In genomic region chr19:51094696-51095279, GRCh38 we compare ENCODE assay signal across 8 cellular contexts. TPM values are rescaled to one million over a fixed set of nuclear protein-coding genes. Genes with fewer than 3 reads are reported as not detected.
DNase-seq lines count a peak whose midpoint lies in the region; ATAC-seq and TF ChIP-seq lines count a peak whose summit lies in the region.

No MANE protein-coding gene starts in this region.

- no peak overlapping the region for H3K27ac Mint-ChIP-seq in effector memory CD8-positive, alpha-beta T cell
- no peak overlapping the region for H3K27ac Mint-ChIP-seq in activated T-helper 17 cell treated with anti-CD3 and anti-CD28 coated beads, Interleukin-2, amount 50 U/mL, for 72 hours

- H3K4me1 ChIP-seq in BE2C (no peaks in the 10 kb centered on the region), ovary (ENCODE audit: insufficient read depth) (peaks cover 7% of the 10 kb centered on the region)

- H3K9me3 ChIP-seq in BE2C = no peaks in the 10 kb centered on the region
- H3K9me3 ChIP-seq in ovary = no peaks in the 10 kb centered on the region

- no peak for TF ChIP-seq EP300 in ovary (IDR thresholded peaks at IDR 0.05)

- in situ Hi-C loops in G401 (cut with HindIII; ENCODE audit: low sequenced_read_pairs) = no loop called here

- no peak overlapping the region for H3K27ac ChIP-seq in RWPE1
- no peak overlapping the region for H3K27ac ChIP-seq in ovary

- H3K36me3 ChIP-seq in BE2C (no peaks in the 10 kb centered on the region; the same call in 1 of the 2 replicates), ovary (no peaks in the 10 kb centered on the region)

- CTCF ChIA-PET in RWPE1 (lab: Yijun Ruan, JAX) = interaction anchor here (0.6 to 4.5 kb wide), 9 partner anchors 17 to 370 kb away, joined by 3 to 64 read pairs (median 5); partner anchors contain the start of genes KLK10 and KLK5

- no peak for TF ChIP-seq POLR2A in ovary (IDR thresholded peaks at IDR 0.05)

- no peaks in the 10 kb centered on the region for H3K27me3 Mint-ChIP-seq in effector memory CD8-positive, alpha-beta T cell
- H3K27me3 Mint-ChIP-seq in activated T-helper 17 cell treated with anti-CD3 and anti-CD28 coated beads, Interleukin-2, amount 50 U/mL, for 72 hours = no peaks in the 10 kb centered on the region

- DNase-seq in BE2C (peak; percentile 63), RWPE1 (ENCODE audit: low spot score) (peak; percentile 57), ovary (peak in 4 of 5 donors; percentile 45 to 65 (median 53)), NCI-H226 (no peak), G401 (ENCODE audit: low spot score) (no peak)
- peak in 2 of 3 experiments; percentile 17 to 18 for DNase-seq in effector memory CD8-positive, alpha-beta T cell

- H3K4me3 ChIP-seq in BE2C (ENCODE audit: low read depth, low read length) (no peak overlapping the region), ovary (no peak overlapping the region)

- ATAC-seq in effector memory CD8-positive, alpha-beta T cell (replicated peaks) = no peak
- ATAC-seq in activated T-helper 17 cell treated with anti-CD3 and anti-CD28 coated beads, Interleukin-2, amount 50 U/mL, for 72 hours (replicated peaks) = no peak

- H3K4me1 Mint-ChIP-seq in effector memory CD8-positive, alpha-beta T cell (ENCODE audit: low read depth in 2 of 2) = peaks cover 13 to 19% of the 10 kb centered on the region in 2 donors
- H3K4me1 Mint-ChIP-seq in activated T-helper 17 cell treated with anti-CD3 and anti-CD28 coated beads, Interleukin-2, amount 50 U/mL, for 72 hours = peaks cover 21% of the 10 kb centered on the region

- peaks cover 2% of the 10 kb centered on the region for H3K36me3 Mint-ChIP-seq in effector memory CD8-positive, alpha-beta T cell (ENCODE audit: insufficient read depth)
- H3K36me3 Mint-ChIP-seq in activated T-helper 17 cell treated with anti-CD3 and anti-CD28 coated beads, Interleukin-2, amount 50 U/mL, for 72 hours (ENCODE audit: low read depth) = peaks cover 18% of the 10 kb centered on the region

- no peaks in the 10 kb centered on the region; the same call in 1 of the 2 replicates for H3K27me3 ChIP-seq in BE2C
- H3K27me3 ChIP-seq in ovary = no peaks in the 10 kb centered on the region

- H3K4me3 Mint-ChIP-seq in effector memory CD8-positive, alpha-beta T cell = no peak overlapping the region
- H3K4me3 Mint-ChIP-seq in activated T-helper 17 cell treated with anti-CD3 and anti-CD28 coated beads, Interleukin-2, amount 50 U/mL, for 72 hours = no peak overlapping the region

- TF ChIP-seq CTCF in BE2C (IDR thresholded peaks at IDR 0.05; ENCODE audit: low read depth, low read length) (peak; percentile 72), GM12874 (IDR thresholded peaks at IDR 0.05; ENCODE audit: insufficient read depth, low read depth, low read length) (peak; percentile 76), RWPE1 (conservative IDR thresholded peaks at IDR 0.05; ENCODE audit: low read depth) (peak; percentile 69), ovary (IDR thresholded peaks at IDR 0.05) (peak; percentile 24 to 49 (median 48))

- intact Hi-C loops in ovary (cut with DNase I) = loop anchor here in 2 of 4 donors (5.0 to 10.0 kb wide), 4 partner anchors 72 to 167 kb away; no protein-coding TSS in a partner anchor

- 20 to 22% (median 21%) methylated on average over 15 of the region's 15 CpGs for WGBS in ovary, 3 donors

- POLR2A ChIA-PET in RWPE1 (lab: Yijun Ruan, JAX; ENCODE audit: low non-redundant PET) = no interaction called here

- H3K9me3 Mint-ChIP-seq in effector memory CD8-positive, alpha-beta T cell = no peaks in the 10 kb centered on the region
- H3K9me3 Mint-ChIP-seq in activated T-helper 17 cell treated with anti-CD3 and anti-CD28 coated beads, Interleukin-2, amount 50 U/mL, for 72 hours = no peaks in the 10 kb centered on the region

RNA-seq across cellular contexts. Expression of gene KLK14, which starts 12.1 kb away (rescaled TPM):
- polyA plus RNA-seq in BE2C (2012; ENCODE audit: insufficient read depth, insufficient read length, low read depth) = not detected
- total RNA-seq in ovary = 1 to 10 TPM in 1 of 7 donors, under 1 TPM in 2, not detected in 4; 0.30 to 1.5 (median 0.34) TPM
- under 1 TPM in 1 of 2 donors, not detected in 1; 0.10 TPM for polyA plus RNA-seq in ovary
- total RNA-seq in G401 (2014; rRNA removed; shearing (Covaris generic)) = not detected in 2 replicates
- total RNA-seq in activated T-helper 17 cell treated with anti-CD3 and anti-CD28 coated beads, Interleukin-2, amount 50 U/mL, for 72 hours = under 1 TPM; 0.26 to 0.77 TPM

RNA-seq across cellular contexts. Expression of gene CTU1, which starts 13.4 kb away (rescaled TPM):
- 25.4 TPM for polyA plus RNA-seq in BE2C (2012; ENCODE audit: insufficient read depth, insufficient read length, low read depth)
- total RNA-seq in ovary = 10 to 100 TPM in 6 of 7 donors, 1 to 10 TPM in 1; 10.0 to 17.2 (median 13.2) TPM
- 1 to 10 TPM; 1.1 to 3.6 TPM for polyA plus RNA-seq in ovary
- total RNA-seq in G401 (2014; rRNA removed; shearing (Covaris generic)) = 10.1 and 16.8 TPM in 2 replicates
- 1 to 10 TPM; 7.0 to 9.7 TPM for total RNA-seq in activated T-helper 17 cell treated with anti-CD3 and anti-CD28 coated beads, Interleukin-2, amount 50 U/mL, for 72 hours

RNA-seq across cellular contexts. Expression of gene KLK13, which starts 29.9 kb away (rescaled TPM):
- polyA plus RNA-seq in BE2C (2012; ENCODE audit: insufficient read depth, insufficient read length, low read depth) = not detected
- under 1 TPM in 3 of 7 donors, not detected in 4; 0.50 to 0.77 (median 0.69) TPM for total RNA-seq in ovary
- polyA plus RNA-seq in ovary = 1 to 10 TPM in 1 of 2 donors, under 1 TPM in 1; 0.33 to 1.2 TPM
- total RNA-seq in G401 (2014; rRNA removed; shearing (Covaris generic)) = not detected in 2 replicates
- total RNA-seq in activated T-helper 17 cell treated with anti-CD3 and anti-CD28 coated beads, Interleukin-2, amount 50 U/mL, for 72 hours = not detected

RNA-seq across cellular contexts. Expression of gene SIGLEC9, which starts 29.9 kb away (rescaled TPM):
- polyA plus RNA-seq in BE2C (2012; ENCODE audit: insufficient read depth, insufficient read length, low read depth) = not detected
- 10 to 100 TPM in 1 of 7 donors, 1 to 10 TPM in 6; 1.7 to 10.4 (median 3.1) TPM for total RNA-seq in ovary
- 1 to 10 TPM; 2.5 TPM for polyA plus RNA-seq in ovary
- total RNA-seq in G401 (2014; rRNA removed; shearing (Covaris generic)) = not detected in 2 replicates
- under 1 TPM; 0.15 to 0.74 TPM for total RNA-seq in activated T-helper 17 cell treated with anti-CD3 and anti-CD28 coated beads, Interleukin-2, amount 50 U/mL, for 72 hours

RNA-seq across cellular contexts. Expression of gene SIGLEC7, which starts 47.3 kb away (rescaled TPM):
- not detected for polyA plus RNA-seq in BE2C (2012; ENCODE audit: insufficient read depth, insufficient read length, low read depth)
- 1 to 10 TPM in 3 of 7 donors, under 1 TPM in 2, not detected in 2; 0.38 to 3.0 (median 1.5) TPM for total RNA-seq in ovary
- polyA plus RNA-seq in ovary = 1 to 10 TPM in 1 of 2 donors, under 1 TPM in 1; 0.39 to 3.7 TPM
- total RNA-seq in G401 (2014; rRNA removed; shearing (Covaris generic)) = not detected in 2 replicates
- not detected for total RNA-seq in activated T-helper 17 cell treated with anti-CD3 and anti-CD28 coated beads, Interleukin-2, amount 50 U/mL, for 72 hours

Comparison
In these comparisons a context has a peak if more than half of its experiments do, and no peak if none do; other contexts are left out.
1. DNase-seq: peak in BE2C (single experiment), RWPE1 (single experiment), effector memory CD8-positive, alpha-beta T cell (2 of 3) and ovary (4 of 5); none in NCI-H226 (single experiment) and G401 (single experiment).
2. Peak in every context shown above with its lines, with median percentiles within 50 percentile points of each other: CTCF ChIP-seq.